Comparison of ENCODE assay signal across 30 cellular contexts in genomic region chr9:108019821-108020220, GRCh38.
"Had no signal": no experiment of that assay in that cellular context is flagged by ENCODE, and none has a peak within 500 bp of the region (broad histone marks: within the 10 kb centered on the region; RNA-seq: fewer than 3 reads in every experiment).

No MANE protein-coding gene starts in this region.

- H3K36me3 ChIP-seq: ascending aorta, gastrocnemius medialis, left lung, lower lobe of right lung, neutrophil, right lobe of liver, transverse colon, WERI-Rb-1 had no signal

- H3K9me3 Mint-ChIP-seq: naive B cell, nephron progenitor cell had no signal

- H3K27ac ChIP-seq: ascending aorta, gastrocnemius medialis, left lung, lower lobe of right lung, neutrophil, right lobe of liver, skin epidermis, testis, transverse colon, WERI-Rb-1 had no signal

- H3K27me3 Mint-ChIP-seq: activated naive CD4-positive, alpha-beta T cell treated with anti-CD3 and anti-CD28 coated beads, Interleukin-2, amount 10 ng/mL, durations not matched to agents 7 days and 5 days; activated naive CD8-positive, alpha-beta T cell treated with anti-CD3 and anti-CD28 coated beads, Interleukin-2, amount 10 ng/mL, durations not matched to agents 7 days and 5 days had no signal

- H3K9me3 ChIP-seq: ascending aorta, gastrocnemius medialis, left lung, lower lobe of right lung, neutrophil, right lobe of liver, testis, transverse colon had no signal

- FAIRE-seq: TTC549 had no signal

- H3K4me1 ChIP-seq: ascending aorta, gastrocnemius medialis, left lung, lower lobe of right lung, right lobe of liver, testis, transverse colon had no signal

- H3K4me1 Mint-ChIP-seq: activated naive CD4-positive, alpha-beta T cell treated with anti-CD3 and anti-CD28 coated beads, Interleukin-2, amount 10 ng/mL, durations not matched to agents 7 days and 5 days; activated naive CD8-positive, alpha-beta T cell treated with anti-CD3 and anti-CD28 coated beads, Interleukin-2, amount 10 ng/mL, durations not matched to agents 7 days and 5 days; immature natural killer cell had no signal

- DNase-seq: activated CD4-positive, alpha-beta T cell treated with anti-CD3 and anti-CD28 coated beads for 48 hours; activated CD4-positive, alpha-beta T cell treated with anti-CD3 and anti-CD28 coated beads, Interleukin-2, amount 50 U/mL, for 48 hours; activated CD8-positive, alpha-beta memory T cell treated with anti-CD3 and anti-CD28 coated beads, Interleukin-2, amount 50 U/mL, for 4 hours; activated gamma-delta T cell; activated naive CD4-positive, alpha-beta T cell treated with anti-CD3 and anti-CD28 coated beads, Interleukin-2, amount 10 ng/mL, durations not matched to agents 7 days and 5 days; activated naive CD8-positive, alpha-beta T cell treated with anti-CD3 and anti-CD28 coated beads, Interleukin-2, amount 10 ng/mL, durations not matched to agents 7 days and 5 days; activated T-cell treated with anti-CD3 and anti-CD28 coated beads, Interleukin-2, amount 50 U/mL, for 1 hour; central memory CD4-positive, alpha-beta T cell; gastrocnemius medialis; head of caudate nucleus; hippocampal formation; immature natural killer cell; left lung; lower lobe of right lung; mesendoderm; naive B cell; nephron progenitor cell; right lobe of liver; stimulated activated CD4-positive, alpha-beta T cell treated with anti-CD3 and anti-CD28 coated beads, Interleukin-12 subunit alpha, Interleukin-12 subunit beta, amount 100 ng/mL, for 4 hours; stimulated activated CD4-positive, alpha-beta T cell treated with anti-CD3 and anti-CD28 coated beads, Interleukin-4, amount 100 ng/mL, for 1 hour; stimulated activated naive CD8-positive, alpha-beta T cell treated with anti-CD3 and anti-CD28 coated beads, Interleukin-15, Interleukin-2, amounts not matched to agents 100 U/mL and 50 U/mL, for 24 hours; T-helper 9 cell; testis; transverse colon; WERI-Rb-1 had no signal

- ATAC-seq: activated CD4-positive, CD25-positive, alpha-beta regulatory T cell treated with anti-CD3 and anti-CD28 coated beads, Interleukin-2, amount 50 U/mL, for 24 hours; gastrocnemius medialis; left lung; lower lobe of right lung; right lobe of liver; stimulated activated naive CD8-positive, alpha-beta T cell treated with anti-CD3 and anti-CD28 coated beads, Interleukin-15, Interleukin-2, amounts not matched to agents 100 U/mL and 50 U/mL, for 24 hours had no signal

- H3K4me3 ChIP-seq: ascending aorta, gastrocnemius medialis, left lung, lower lobe of right lung, right lobe of liver, skin epidermis, testis, transverse colon had no signal

- H3K27ac Mint-ChIP-seq: activated naive CD4-positive, alpha-beta T cell treated with anti-CD3 and anti-CD28 coated beads, Interleukin-2, amount 10 ng/mL, durations not matched to agents 7 days and 5 days; activated naive CD8-positive, alpha-beta T cell treated with anti-CD3 and anti-CD28 coated beads, Interleukin-2, amount 10 ng/mL, durations not matched to agents 7 days and 5 days; immature natural killer cell; naive B cell; nephron progenitor cell had no signal

- H3K36me3 Mint-ChIP-seq: activated naive CD4-positive, alpha-beta T cell treated with anti-CD3 and anti-CD28 coated beads, Interleukin-2, amount 10 ng/mL, durations not matched to agents 7 days and 5 days; activated naive CD8-positive, alpha-beta T cell treated with anti-CD3 and anti-CD28 coated beads, Interleukin-2, amount 10 ng/mL, durations not matched to agents 7 days and 5 days; immature natural killer cell; naive B cell had no signal

- H3K27me3 ChIP-seq: ascending aorta, gastrocnemius medialis, left lung, neutrophil, right lobe of liver, testis, transverse colon had no signal

- H3K4me3 Mint-ChIP-seq: activated naive CD4-positive, alpha-beta T cell treated with anti-CD3 and anti-CD28 coated beads, Interleukin-2, amount 10 ng/mL, durations not matched to agents 7 days and 5 days; activated naive CD8-positive, alpha-beta T cell treated with anti-CD3 and anti-CD28 coated beads, Interleukin-2, amount 10 ng/mL, durations not matched to agents 7 days and 5 days; immature natural killer cell; naive B cell; nephron progenitor cell had no signal
